22 cellular contexts compared by ENCODE assay signal in genomic region chr5:177421046-177421798, GRCh38. TPM values are rescaled to one million over a fixed set of nuclear protein-coding genes. Genes with fewer than 3 reads are reported as not detected.
DNase-seq lines count a peak whose midpoint lies in the region; ATAC-seq and TF ChIP-seq lines count a peak whose summit lies in the region.
"Had no signal": no experiment of that assay in that cellular context is flagged by ENCODE, and none has a peak within 500 bp of the region (broad histone marks: within the 10 kb centered on the region; RNA-seq: fewer than 3 reads in every experiment).

No MANE protein-coding gene starts in this region.

- no peaks in the 10 kb centered on the region for H3K9me3 ChIP-seq in neutrophil
- H3K9me3 ChIP-seq: BLaER1 treated with 17β-estradiol and CSF1 and Interleukin-3, amounts not matched to agents 10 nM and 100 nM had no signal

- H3K27ac ChIP-seq in foreskin keratinocyte = no peak overlapping the region
- H3K27ac ChIP-seq in neutrophil = peak overlapping the region; percentile 38
- H3K27ac ChIP-seq: 22Rv1 had no signal

- no peak for TF ChIP-seq CTCF in foreskin keratinocyte (conservative IDR thresholded peaks at IDR 0.05)
- no peak for TF ChIP-seq CTCF in neutrophil (IDR thresholded peaks at IDR 0.05)

- H3K4me3 ChIP-seq in neutrophil (ENCODE audit: low read depth in 1 of 2, low read length in 1 of 2) = no peak overlapping the region
- H3K4me3 ChIP-seq: BLaER1 treated with 17β-estradiol and CSF1 and Interleukin-3, amounts not matched to agents 10 nM and 100 nM had no signal

- H3K27me3 ChIP-seq in foreskin keratinocyte (no peaks in the 10 kb centered on the region), neutrophil (no peaks in the 10 kb centered on the region)
- H3K27me3 ChIP-seq: BLaER1 treated with 17β-estradiol and CSF1 and Interleukin-3, amounts not matched to agents 10 nM and 100 nM had no signal

- H3K4me1 ChIP-seq in foreskin keratinocyte = peaks cover 6% of the 10 kb centered on the region
- H3K4me1 ChIP-seq in neutrophil (ENCODE audit: control insufficient read depth in 1 of 2, insufficient read depth in 1 of 2, low read depth in 1 of 2, low read length in 1 of 2) = peaks cover 64 to 71% of the 10 kb centered on the region in 2 experiments

- DNase-seq in NCI-H2227 (lab: John Stamatoyannopoulos, UW; ENCODE audit: unreplicated experiment) (peak; percentile 10), NCI-H2227 treated with DMSO at 0.1 percent for 48 hours (lab: John Stamatoyannopoulos, UW) (no peak), LHCN-M2 (ENCODE audit: low read depth) (peak; percentile 35), foreskin keratinocyte (peak in 1 of 2 donors; percentile 64), amniotic stem cell (lab: John Stamatoyannopoulos, UW) (no peak), SKM-1 (lab: John Stamatoyannopoulos, UW; ENCODE audit: unreplicated experiment) (no peak)
- DNase-seq in activated CD4-positive, CD25-positive, alpha-beta regulatory T cell treated with anti-CD3 and anti-CD28 coated beads, Interleukin-2, amount 50 U/mL, for 72 hours = no peak
- DNase-seq: ACHN; CD8-positive, alpha-beta T cell; DMS153; GF-D8; KBM-7; NCI-H1105 treated with DMSO at 0.1 percent for 48 hours; NCI-H2029 treated with DMSO at 0.1 percent for 48 hours; NCI-H2171; NCI-H446 treated with DMSO at 0.1 percent for 48 hours; NCI-H526 treated with DMSO at 0.1 percent for 48 hours; Right ventricle myocardium superior had no signal

- no peaks in the 10 kb centered on the region for H3K36me3 ChIP-seq in neutrophil
- H3K36me3 ChIP-seq: BLaER1 treated with 17β-estradiol and CSF1 and Interleukin-3, amounts not matched to agents 10 nM and 100 nM had no signal

- peak; percentile 15 for ATAC-seq in foreskin keratinocyte
- ATAC-seq: CD8-positive, alpha-beta T cell had no signal

RNA-seq across cellular contexts. Expression of gene GRK6, which starts 5.3 kb away (rescaled TPM):
- 23.8 TPM in 2 replicates for total RNA-seq in LHCN-M2 (2014; rRNA removed)
- polyA plus RNA-seq in LHCN-M2 (2012) = 22.7 TPM
- total RNA-seq in foreskin keratinocyte = 49.4 and 58.1 TPM in 2 replicates
- polyA plus RNA-seq in foreskin keratinocyte = 44.7 and 50.5 TPM in 2 replicates

RNA-seq across cellular contexts. Expression of gene F12, which starts 11.9 kb away (rescaled TPM):
- total RNA-seq in LHCN-M2 (2014; rRNA removed) = 3.1 and 3.6 TPM in 2 replicates
- polyA plus RNA-seq in LHCN-M2 (2012) = 1.6 TPM
- 6.0 and 9.7 TPM in 2 replicates for total RNA-seq in foreskin keratinocyte
- polyA plus RNA-seq in foreskin keratinocyte = 11.8 and 12.3 TPM in 2 replicates
- total RNA-seq: CD8-positive, alpha-beta T cell; Right ventricle myocardium superior had no signal

RNA-seq across cellular contexts. Expression of gene PFN3, which starts 20.8 kb away (rescaled TPM):
- total RNA-seq in LHCN-M2 (2014; rRNA removed) = not detected in 2 replicates
- not detected for polyA plus RNA-seq in LHCN-M2 (2012)
- total RNA-seq in foreskin keratinocyte = not detected in 2 replicates
- polyA plus RNA-seq in foreskin keratinocyte = not detected in 2 replicates
- total RNA-seq: CD8-positive, alpha-beta T cell; H4; Right ventricle myocardium superior had no signal

RNA-seq across cellular contexts. Expression of gene PRR7, which starts 25.4 kb away (rescaled TPM):
- total RNA-seq in LHCN-M2 (2014; rRNA removed) (48.0 and 55.4 TPM in 2 replicates), foreskin keratinocyte (2.4 and 3.0 TPM in 2 replicates)
- 15.5 TPM for polyA plus RNA-seq in LHCN-M2 (2012)
- 4.7 and 5.0 TPM in 2 replicates for polyA plus RNA-seq in foreskin keratinocyte

RNA-seq across cellular contexts. Expression of gene SLC34A1, which starts 37.0 kb away (rescaled TPM):
- total RNA-seq in LHCN-M2 (2014; rRNA removed) (not detected in 2 replicates), foreskin keratinocyte (not detected in 2 replicates)
- polyA plus RNA-seq in LHCN-M2 (2012) = not detected
- polyA plus RNA-seq in foreskin keratinocyte = not detected in 2 replicates
- total RNA-seq: CD8-positive, alpha-beta T cell; H4; Right ventricle myocardium superior had no signal

Comparison
In these comparisons a context has a peak if more than half of its experiments do, and no peak if none do; other contexts are left out.
1. DNase-seq: peak in NCI-H2227 (single experiment) and LHCN-M2 (single experiment); none in NCI-H2227 treated with DMSO at 0.1 percent for 48 hours (single experiment), amniotic stem cell (single experiment), activated CD4-positive, CD25-positive, alpha-beta regulatory T cell treated with anti-CD3 and anti-CD28 coated beads, Interleukin-2, amount 50 U/mL, for 72 hours (single experiment) and SKM-1 (single experiment).